In genomic region chr2:3149441-3150217, GRCh38 we compare ENCODE assay signal across 24 cellular contexts.
"Had no signal": no experiment of that assay in that cellular context is flagged by ENCODE, and none has a peak within 500 bp of the region (broad histone marks: within the 10 kb centered on the region; RNA-seq: fewer than 3 reads in every experiment).

No MANE protein-coding gene starts in this region.

- ATAC-seq: activated CD4-positive, alpha-beta T cell treated with anti-CD3 and anti-CD28 coated beads for 36 hours; activated naive CD4-positive, alpha-beta T cell treated with anti-CD3 and anti-CD28 coated beads, Interleukin-2, amount 50 U/mL, for 72 hours; activated T-helper 17 cell treated with anti-CD3 and anti-CD28 coated beads, Interleukin-2, amount 50 U/mL, for 72 hours; gastroesophageal sphincter; heart left ventricle; naive thymus-derived CD8-positive, alpha-beta T cell; stimulated activated memory B cell treated with anti-CD40 and anti-IgM and Interleukin-4, amounts not matched to agents 10 μg/mL and 1 μg/mL and 100 μg/mL, for 72 hours had no signal

- H3K36me3 ChIP-seq: breast epithelium, esophagus squamous epithelium, heart left ventricle, sigmoid colon, suprapubic skin had no signal

- H3K4me3 ChIP-seq: breast epithelium, coronary artery, esophagus squamous epithelium, gastroesophageal sphincter, heart left ventricle, lung, sigmoid colon, smooth muscle cell, stomach, suprapubic skin, tibial nerve had no signal

- DNase-seq: activated B cell treated with CpG ODN at 0.5 μM for 24 hours; activated CD4-positive, alpha-beta T cell treated with anti-CD3 and anti-CD28 coated beads for 36 hours; activated CD4-positive, alpha-beta T cell treated with anti-CD3 and anti-CD28 coated beads, Interleukin-2, amount 50 U/mL, for 4 hours; activated CD8-positive, alpha-beta memory T cell treated with anti-CD3 and anti-CD28 coated beads for 24 hours; activated CD8-positive, alpha-beta memory T cell treated with anti-CD3 and anti-CD28 coated beads, Interleukin-2, amount 50 U/mL, for 4 hours; activated T-cell treated with anti-CD3 and anti-CD28 coated beads, Interleukin-2, amount 50 U/mL, for 24 hours; esophagus squamous epithelium; heart left ventricle; kidney; naive thymus-derived CD8-positive, alpha-beta T cell; sigmoid colon; stimulated activated CD4-positive, alpha-beta T cell treated with anti-CD3 and anti-CD28 coated beads, Interleukin-15, amount 100 ng/mL, for 24 hours; stomach; T1000 had no signal

- H3K4me1 ChIP-seq: breast epithelium, gastroesophageal sphincter, heart left ventricle, sigmoid colon, stomach, suprapubic skin had no signal

- H3K27me3 ChIP-seq: breast epithelium, esophagus squamous epithelium, heart left ventricle, sigmoid colon, stomach, suprapubic skin, tibial nerve had no signal

- H3K9me3 ChIP-seq: esophagus squamous epithelium, sigmoid colon, suprapubic skin had no signal

- H3K4me2 ChIP-seq: smooth muscle cell had no signal

- H3K27ac ChIP-seq: breast epithelium, coronary artery, esophagus squamous epithelium, gastroesophageal sphincter, heart left ventricle, sigmoid colon, stomach, suprapubic skin, tibial nerve had no signal
